27 cellular contexts compared by ENCODE assay signal in the genomic region with DNA sequence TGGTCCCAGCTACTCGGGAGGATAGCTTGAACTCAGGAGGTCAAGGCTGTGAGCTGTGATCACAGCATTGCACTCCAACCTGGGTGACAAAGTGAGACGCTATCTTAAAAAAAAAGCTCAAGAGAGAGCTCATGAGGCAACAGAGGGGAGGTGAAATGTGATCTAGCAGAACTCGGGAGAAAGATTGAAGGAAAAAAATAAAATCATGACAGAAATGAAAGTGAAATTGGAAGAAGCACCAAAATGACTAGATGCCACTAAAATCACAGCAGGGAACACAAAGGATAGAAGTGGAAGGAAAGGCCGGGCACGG.
DNase-seq lines count a peak whose midpoint lies in the region; ATAC-seq lines count a peak whose summit lies in the region.
"Had no signal": no experiment of that assay in that cellular context is flagged by ENCODE, and none has a peak within 500 bp of the region (broad histone marks: within the 10 kb centered on the region; RNA-seq: fewer than 3 reads in every experiment).

No MANE protein-coding gene starts in this region.

- no peaks in the 10 kb centered on the region for H3K9me3 Mint-ChIP-seq in activated T-cell treated with anti-CD3 and anti-CD28 coated beads, Interleukin-2, amount 50 U/mL, for 72 hours
- H3K9me3 Mint-ChIP-seq in activated T-helper 17 cell treated with anti-CD3 and anti-CD28 coated beads, Interleukin-2, amount 50 U/mL, for 72 hours, result no peaks in the 10 kb centered on the region
- peaks cover 0 to 11% (median 2%) of the 10 kb centered on the region in 9 donors for H3K9me3 Mint-ChIP-seq in naive thymus-derived CD8-positive, alpha-beta T cell

- no peaks in the 10 kb centered on the region for H3K36me3 ChIP-seq in KOPT-K1 (ENCODE audit: insufficient read depth, low read length)
- H3K36me3 ChIP-seq: BLaER1, HAP-1, Peyer's patch had no signal

- H3K36me3 Mint-ChIP-seq in activated T-cell treated with anti-CD3 and anti-CD28 coated beads, Interleukin-2, amount 50 U/mL, for 72 hours (ENCODE audit: insufficient read depth in 2 of 2), result peaks cover 0 to 3% of the 10 kb centered on the region in 2 donors
- no peaks in the 10 kb centered on the region for H3K36me3 Mint-ChIP-seq in activated T-helper 17 cell treated with anti-CD3 and anti-CD28 coated beads, Interleukin-2, amount 50 U/mL, for 72 hours (ENCODE audit: low read depth)
- peaks cover 0 to 6% (median 0%) of the 10 kb centered on the region in 3 donors for H3K36me3 Mint-ChIP-seq in naive thymus-derived CD8-positive, alpha-beta T cell
- H3K36me3 Mint-ChIP-seq: brain had no signal

- no peaks in the 10 kb centered on the region for H3K27me3 Mint-ChIP-seq in activated T-cell treated with anti-CD3 and anti-CD28 coated beads, Interleukin-2, amount 50 U/mL, for 72 hours (ENCODE audit: low read depth)
- H3K27me3 Mint-ChIP-seq in activated T-helper 17 cell treated with anti-CD3 and anti-CD28 coated beads, Interleukin-2, amount 50 U/mL, for 72 hours, result no peaks in the 10 kb centered on the region
- H3K27me3 Mint-ChIP-seq in naive thymus-derived CD8-positive, alpha-beta T cell, result peaks cover 0 to 1% (median 0%) of the 10 kb centered on the region in 5 donors

- no peaks in the 10 kb centered on the region for H3K9me3 ChIP-seq in KOPT-K1 (ENCODE audit: insufficient read depth, low read length, poor library complexity, severe bottlenecking)
- H3K9me3 ChIP-seq: BLaER1, HAP-1, Peyer's patch had no signal

- H3K27ac ChIP-seq in KOPT-K1 (ENCODE audit: low read depth, low read length, poor library complexity, severe bottlenecking), result peak overlapping the region; percentile 52
- H3K27ac ChIP-seq: BLaER1, Peyer's patch had no signal

- POLR2A ChIA-PET in naive thymus-derived CD8-positive, alpha-beta T cell (lab: Charles Lee), result interaction anchor here (0.7 to 2.4 kb wide), 2 partner anchors 20 to 34 kb away, joined by 3 to 6 read pairs; no protein-coding TSS in a partner anchor

- H3K4me1 Mint-ChIP-seq in activated T-cell treated with anti-CD3 and anti-CD28 coated beads, Interleukin-2, amount 50 U/mL, for 72 hours (ENCODE audit: low read depth), result peaks cover 72% of the 10 kb centered on the region
- peaks cover 42% of the 10 kb centered on the region for H3K4me1 Mint-ChIP-seq in activated T-helper 17 cell treated with anti-CD3 and anti-CD28 coated beads, Interleukin-2, amount 50 U/mL, for 72 hours
- H3K4me1 Mint-ChIP-seq in naive thymus-derived CD8-positive, alpha-beta T cell, result peaks cover 37 to 79% (median 75%) of the 10 kb centered on the region in 4 donors

- DNase-seq in activated T-cell treated with anti-CD3 and anti-CD28 coated beads, Interleukin-2, amount 50 U/mL, for 72 hours, result no peak
- DNase-seq in activated T-cell treated with anti-CD3 and anti-CD28 coated beads for 4 hours, result no peak
- DNase-seq in naive thymus-derived CD8-positive, alpha-beta T cell, result peak in 2 of 10 donors; percentile 27 to 39
- no peak for DNase-seq in HK-2 (ENCODE audit: unreplicated experiment)
- DNase-seq: activated CD4-positive, CD25-positive, alpha-beta regulatory T cell treated with anti-CD3 and anti-CD28 coated beads, Interleukin-2, amount 50 U/mL, for 72 hours; activated CD8-positive, alpha-beta memory T cell treated with anti-CD3 and anti-CD28 coated beads, Interleukin-2, amount 50 U/mL, for 4 hours; effector CD8-positive, alpha-beta T cell; foreskin melanocyte; Kasumi-1; left colon; NCI-H1694; NCI-H2171 treated with DMSO at 0.1 percent for 48 hours; NCI-H524; NK-92 treated with Interleukin-12 subunit alpha and Interleukin-12 subunit beta, amount 100 ng/mL, for 24 hours; Peyer's patch; retina; SIG-M5; small intestine; stimulated activated CD4-positive, alpha-beta T cell treated with anti-CD3 and anti-CD28 coated beads, Interleukin-2, amount 100 ng/mL, for 24 hours; SW 1271 had no signal

- peak overlapping the region; percentile 35 for H3K27ac Mint-ChIP-seq in activated T-cell treated with anti-CD3 and anti-CD28 coated beads, Interleukin-2, amount 50 U/mL, for 72 hours
- H3K27ac Mint-ChIP-seq in activated T-helper 17 cell treated with anti-CD3 and anti-CD28 coated beads, Interleukin-2, amount 50 U/mL, for 72 hours, result peak overlapping the region; percentile 96
- H3K27ac Mint-ChIP-seq in naive thymus-derived CD8-positive, alpha-beta T cell, result peak overlapping the region; percentile 76 to 94 (median 89)
- H3K27ac Mint-ChIP-seq: brain had no signal

- peak; percentile 28 to 32 for ATAC-seq in activated T-cell treated with anti-CD3 and anti-CD28 coated beads, Interleukin-2, amount 50 U/mL, for 72 hours (replicated peaks in 1 of 2)
- ATAC-seq in activated T-helper 17 cell treated with anti-CD3 and anti-CD28 coated beads, Interleukin-2, amount 50 U/mL, for 72 hours (replicated peaks), result peak; percentile 56
- peak; percentile 28 to 40 for ATAC-seq in naive thymus-derived CD8-positive, alpha-beta T cell
- ATAC-seq in esophagus mucosa, result no peak
- no peak for ATAC-seq in GM18867 (IDR thresholded peaks at IDR 0.05; ENCODE audit: unreplicated experiment)
- ATAC-seq: left colon had no signal

- H3K4me3 Mint-ChIP-seq in activated T-cell treated with anti-CD3 and anti-CD28 coated beads, Interleukin-2, amount 50 U/mL, for 72 hours, result peak overlapping the region; percentile 56 to 61
- H3K4me3 Mint-ChIP-seq in activated T-helper 17 cell treated with anti-CD3 and anti-CD28 coated beads, Interleukin-2, amount 50 U/mL, for 72 hours, result peak overlapping the region; percentile 80
- peak overlapping the region; percentile 37 to 77 (median 64) for H3K4me3 Mint-ChIP-seq in naive thymus-derived CD8-positive, alpha-beta T cell
- H3K4me3 Mint-ChIP-seq: brain had no signal

Comparison
In these comparisons a context has a peak if more than half of its experiments do, and no peak if none do; other contexts are left out.
1. ATAC-seq: peak in activated T-cell treated with anti-CD3 and anti-CD28 coated beads, Interleukin-2, amount 50 U/mL, for 72 hours (2 of 2), activated T-helper 17 cell treated with anti-CD3 and anti-CD28 coated beads, Interleukin-2, amount 50 U/mL, for 72 hours (single experiment) and naive thymus-derived CD8-positive, alpha-beta T cell (2 of 2); none in esophagus mucosa (single experiment) and GM18867 (single experiment).
2. H3K27ac Mint-ChIP-seq: peak in every context shown above with its lines; median percentile 96 in activated T-helper 17 cell treated with anti-CD3 and anti-CD28 coated beads, Interleukin-2, amount 50 U/mL, for 72 hours; 89 in naive thymus-derived CD8-positive, alpha-beta T cell; 35 in activated T-cell treated with anti-CD3 and anti-CD28 coated beads, Interleukin-2, amount 50 U/mL, for 72 hours.
3. Peak in every context shown above with its lines, with median percentiles within 50 percentile points of each other: H3K4me3 Mint-ChIP-seq.